ENCODE assay signal across 8 cellular contexts in genomic region chr15:96333194-96334016, GRCh38. TPM values are rescaled to one million over a fixed set of nuclear protein-coding genes. Genes with fewer than 3 reads are reported as not detected.
DNase-seq lines count a peak whose midpoint lies in the region; ATAC-seq and TF ChIP-seq lines count a peak whose summit lies in the region.

No MANE protein-coding gene starts in this region.

- intact Hi-C loops in Right ventricle myocardium inferior (cut with DNase I) (loop anchor here (10.0 kb wide), 2 partner anchors 1309 to 1631 kb away; partner anchors contain the start of gene ARRDC4), prostate gland (cut with DNase I) (no loop called here)

- no peak for DNase-seq in activated naive CD4-positive, alpha-beta T cell treated with anti-CD3 and anti-CD28 coated beads, Interleukin-2, amount 10 ng/mL, durations not matched to agents 7 days and 5 days
- DNase-seq in activated naive CD4-positive, alpha-beta T cell (lab: John Stamatoyannopoulos, UW): no peak
- DNase-seq in WTC11 (ENCODE audit: low spot score) (peak; percentile 72), Right ventricle myocardium inferior (ENCODE audit: missing footprints) (peak; percentile 64), prostate gland (ENCODE audit: low spot score) (no peak), mesenteric fat pad (ENCODE audit: low spot score) (no peak)

- no peak for TF ChIP-seq POLR2A in prostate gland (IDR thresholded peaks at IDR 0.05)

- H3K4me1 Mint-ChIP-seq in activated naive CD4-positive, alpha-beta T cell treated with anti-CD3 and anti-CD28 coated beads, Interleukin-2, amount 10 ng/mL, durations not matched to agents 7 days and 5 days: peaks cover 18% of the 10 kb centered on the region
- H3K4me1 Mint-ChIP-seq in WTC11: peaks cover 67% of the 10 kb centered on the region

- peaks cover 96% of the 10 kb centered on the region for H3K27me3 Mint-ChIP-seq in activated naive CD4-positive, alpha-beta T cell treated with anti-CD3 and anti-CD28 coated beads, Interleukin-2, amount 10 ng/mL, durations not matched to agents 7 days and 5 days
- peaks cover 96% of the 10 kb centered on the region for H3K27me3 Mint-ChIP-seq in WTC11 (ENCODE audit: low read depth)

- peak; percentile 32 for ATAC-seq in WTC11
- no peak for ATAC-seq in Right ventricle myocardium inferior
- no peak for ATAC-seq in GM18511 (IDR thresholded peaks at IDR 0.05; ENCODE audit: unreplicated experiment)
- no peak for ATAC-seq in GM21529 (IDR thresholded peaks at IDR 0.05; ENCODE audit: unreplicated experiment)

- CTCF ChIA-PET in activated naive CD4-positive, alpha-beta T cell treated with anti-CD3 and anti-CD28 coated beads, Interleukin-2, amount 10 ng/mL, durations not matched to agents 7 days and 5 days (lab: Charles Lee): no interaction called here
- CTCF ChIA-PET in WTC11 (lab: Charles Lee): no interaction called here

- peak overlapping the region; percentile 91 to 95 for H3K27ac ChIP-seq in prostate gland

- H3K9me3 ChIP-seq in prostate gland: no peaks in the 10 kb centered on the region

- H3K4me3 ChIP-seq in prostate gland: peak overlapping the region; percentile 73 to 76

- H3K4me3 Mint-ChIP-seq in activated naive CD4-positive, alpha-beta T cell treated with anti-CD3 and anti-CD28 coated beads, Interleukin-2, amount 10 ng/mL, durations not matched to agents 7 days and 5 days: peak overlapping the region; percentile 28
- H3K4me3 Mint-ChIP-seq in WTC11: peak overlapping the region; percentile 58

- POLR2A ChIA-PET in WTC11 (lab: Charles Lee): no interaction called here

- no peaks in the 10 kb centered on the region for H3K36me3 ChIP-seq in prostate gland

- H3K27ac Mint-ChIP-seq in activated naive CD4-positive, alpha-beta T cell treated with anti-CD3 and anti-CD28 coated beads, Interleukin-2, amount 10 ng/mL, durations not matched to agents 7 days and 5 days: peak overlapping the region; percentile 60
- no peak overlapping the region for H3K27ac Mint-ChIP-seq in WTC11

- H3K27me3 ChIP-seq in prostate gland (replicated peaks; ENCODE audit: insufficient read depth): no peaks in the 10 kb centered on the region

- H3K4me1 ChIP-seq in prostate gland (replicated peaks): no peaks in the 10 kb centered on the region

- H3K36me3 Mint-ChIP-seq in activated naive CD4-positive, alpha-beta T cell treated with anti-CD3 and anti-CD28 coated beads, Interleukin-2, amount 10 ng/mL, durations not matched to agents 7 days and 5 days: peaks cover 9% of the 10 kb centered on the region
- H3K36me3 Mint-ChIP-seq in WTC11: no peaks in the 10 kb centered on the region

- TF ChIP-seq CTCF in WTC11 (IDR thresholded peaks at IDR 0.05) (no peak), prostate gland (IDR thresholded peaks at IDR 0.05) (no peak)

- peaks cover 5% of the 10 kb centered on the region for H3K9me3 Mint-ChIP-seq in activated naive CD4-positive, alpha-beta T cell treated with anti-CD3 and anti-CD28 coated beads, Interleukin-2, amount 10 ng/mL, durations not matched to agents 7 days and 5 days
- H3K9me3 Mint-ChIP-seq in WTC11: no peaks in the 10 kb centered on the region

- 2% methylated on average over 60 of the region's 62 CpGs for WGBS in prostate gland

TF ChIP-seq in WTC11, 78 proteins besides CTCF, POLR2A, EP300 and RAD21:
- no peak for TF ChIP-seq ZNF396 (CRISPR knock-in tag; IDR thresholded peaks at IDR 0.05; ENCODE audit: borderline replicate concordance)
- TF ChIP-seq, protein P1, sequence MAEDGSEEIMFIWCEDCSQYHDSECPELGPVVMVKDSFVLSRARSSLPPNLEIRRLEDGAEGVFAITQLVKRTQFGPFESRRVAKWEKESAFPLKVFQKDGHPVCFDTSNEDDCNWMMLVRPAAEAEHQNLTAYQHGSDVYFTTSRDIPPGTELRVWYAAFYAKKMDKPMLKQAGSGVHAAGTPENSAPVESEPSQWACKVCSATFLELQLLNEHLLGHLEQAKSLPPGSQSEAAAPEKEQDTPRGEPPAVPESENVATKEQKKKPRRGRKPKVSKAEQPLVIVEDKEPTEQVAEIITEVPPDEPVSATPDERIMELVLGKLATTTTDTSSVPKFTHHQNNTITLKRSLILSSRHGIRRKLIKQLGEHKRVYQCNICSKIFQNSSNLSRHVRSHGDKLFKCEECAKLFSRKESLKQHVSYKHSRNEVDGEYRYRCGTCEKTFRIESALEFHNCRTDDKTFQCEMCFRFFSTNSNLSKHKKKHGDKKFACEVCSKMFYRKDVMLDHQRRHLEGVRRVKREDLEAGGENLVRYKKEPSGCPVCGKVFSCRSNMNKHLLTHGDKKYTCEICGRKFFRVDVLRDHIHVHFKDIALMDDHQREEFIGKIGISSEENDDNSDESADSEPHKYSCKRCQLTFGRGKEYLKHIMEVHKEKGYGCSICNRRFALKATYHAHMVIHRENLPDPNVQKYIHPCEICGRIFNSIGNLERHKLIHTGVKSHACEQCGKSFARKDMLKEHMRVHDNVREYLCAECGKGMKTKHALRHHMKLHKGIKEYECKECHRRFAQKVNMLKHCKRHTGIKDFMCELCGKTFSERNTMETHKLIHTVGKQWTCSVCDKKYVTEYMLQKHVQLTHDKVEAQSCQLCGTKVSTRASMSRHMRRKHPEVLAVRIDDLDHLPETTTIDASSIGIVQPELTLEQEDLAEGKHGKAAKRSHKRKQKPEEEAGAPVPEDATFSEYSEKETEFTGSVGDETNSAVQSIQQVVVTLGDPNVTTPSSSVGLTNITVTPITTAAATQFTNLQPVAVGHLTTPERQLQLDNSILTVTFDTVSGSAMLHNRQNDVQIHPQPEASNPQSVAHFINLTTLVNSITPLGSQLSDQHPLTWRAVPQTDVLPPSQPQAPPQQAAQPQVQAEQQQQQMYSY (CRISPR knock-in tag; IDR thresholded peaks at IDR 0.05): peak; percentile 63
- TF ChIP-seq SMAD3 (CRISPR knock-in tag; IDR thresholded peaks at IDR 0.05; ENCODE audit: borderline replicate concordance): no peak
- no peak for TF ChIP-seq ZNF423 (CRISPR knock-in tag; IDR thresholded peaks at IDR 0.05)

RNA-seq across cellular contexts. Expression of gene NR2F2, which starts 2.9 kb away (rescaled TPM):
- 0.27 to 0.57 TPM (median 0.55 TPM) in 3 replicates for total RNA-seq in WTC11 (2021)
- 14.2 TPM for total RNA-seq in Right ventricle myocardium inferior
- total RNA-seq in prostate gland: 10 to 100 TPM; 48.7 to 58.1 TPM
- total RNA-seq in mesenteric fat pad: 76.3 TPM

Comparison
In these comparisons a context has a peak if more than half of its experiments do, and no peak if none do; other contexts are left out.
1. DNase-seq: peak in WTC11 (single experiment) and Right ventricle myocardium inferior (single experiment); none in activated naive CD4-positive, alpha-beta T cell treated with anti-CD3 and anti-CD28 coated beads, Interleukin-2, amount 10 ng/mL, durations not matched to agents 7 days and 5 days (single experiment), activated naive CD4-positive, alpha-beta T cell (0 of 4), prostate gland (single experiment) and mesenteric fat pad (single experiment).